Comparison of ENCODE assay signal across 1 cellular context in genomic region chr2:73828818-73829570, GRCh38.
TF ChIP-seq lines count a peak whose summit lies in the region.

STAMBP (plus strand) TSS chr2:73828961; CDS start chr2:73830857, 1,896 bp downstream.

TF ChIP-seq in HepG2, 621 proteins besides CTCF, POLR2A, EP300 and RAD21 (continued from another document and continues in another):
- 0 out of 2 replicates have a peak, but pooled peaks have one; percentile 15 for TF ChIP-seq NCOA2 (CRISPR knock-in tag; IDR thresholded peaks at IDR 0.05)
- 0 out of 2 replicates have a peak, but pooled peaks have one; percentile 25 for TF ChIP-seq ZNF800 (CRISPR knock-in tag; IDR thresholded peaks at IDR 0.05)
- no peak for TF ChIP-seq ZNF83 (CRISPR knock-in tag; IDR thresholded peaks at IDR 0.05; ENCODE audit: borderline replicate concordance)
- TF ChIP-seq SOX6 (IDR thresholded peaks at IDR 0.05), result no peak
- peak; percentile 41; the same call in 1 of the 2 replicates for TF ChIP-seq SOX6 (CRISPR knock-in tag; IDR thresholded peaks at IDR 0.05)
- 0 out of 2 replicates have a peak, but pooled peaks have one; percentile 20 for TF ChIP-seq ZNF629 (CRISPR knock-in tag; conservative IDR thresholded peaks at IDR 0.05)
- no peak for TF ChIP-seq NFRKB (IDR thresholded peaks at IDR 0.05)
- peak; percentile 97 for TF ChIP-seq ZBTB7A (CRISPR knock-in tag; IDR thresholded peaks at IDR 0.05)
- TF ChIP-seq KLF9 (CRISPR knock-in tag; IDR thresholded peaks at IDR 0.05; ENCODE audit: low read depth), result no peak
- TF ChIP-seq NFIC (IDR thresholded peaks at IDR 0.05; ENCODE audit: low read length), result no peak
- TF ChIP-seq ZFP36 (IDR thresholded peaks at IDR 0.05; ENCODE audit: borderline replicate concordance, low read depth, low read length, partially characterized antibody), result no peak
- peak; percentile 84; the same call in 1 of the 2 replicates for TF ChIP-seq HMGXB3 (CRISPR knock-in tag; IDR thresholded peaks at IDR 0.05; ENCODE audit: borderline replicate concordance)
- TF ChIP-seq SIN3B (IDR thresholded peaks at IDR 0.05; ENCODE audit: low read length), result no peak; the same call in 1 of the 2 replicates
- TF ChIP-seq MAZ (IDR thresholded peaks at IDR 0.05; ENCODE audit: borderline replicate concordance, low read depth, low read length), result no peak; the same call in 1 of the 2 replicates
- TF ChIP-seq MAZ (CRISPR knock-in tag; IDR thresholded peaks at IDR 0.05; ENCODE audit: low read depth), result peak; percentile 72; the same call in 1 of the 2 replicates
- TF ChIP-seq PAX8 (CRISPR knock-in tag; IDR thresholded peaks at IDR 0.05; ENCODE audit: borderline replicate concordance), result no peak
- TF ChIP-seq ZNF572 (CRISPR knock-in tag; IDR thresholded peaks at IDR 0.05), result peak; percentile 86; the same call in 1 of the 2 replicates
- peak; percentile 91 for TF ChIP-seq RBFOX2 (IDR thresholded peaks at IDR 0.05; ENCODE audit: low read depth, low read length)
- peak; percentile 88 for TF ChIP-seq POLR2AphosphoS5 (IDR thresholded peaks at IDR 0.05; ENCODE audit: low read depth, low read length)
- TF ChIP-seq MATR3 (CRISPR knock-in tag; IDR thresholded peaks at IDR 0.05), result no peak
- TF ChIP-seq JUNB (CRISPR knock-in tag; IDR thresholded peaks at IDR 0.05; ENCODE audit: borderline replicate concordance), result no peak
- no peak for TF ChIP-seq ZSCAN25 (CRISPR knock-in tag; IDR thresholded peaks at IDR 0.05)
- TF ChIP-seq HMGXB4 (CRISPR knock-in tag; IDR thresholded peaks at IDR 0.05; ENCODE audit: borderline replicate concordance in 1 of 2, low read depth in 1 of 2), result peak; percentile 73 to 81; a peak in 3 of 4 replicates
- no peak for TF ChIP-seq CCAR2 (optimal IDR thresholded peaks at IDR 0.05; ENCODE audit: low read depth, low read length)
- TF ChIP-seq ZSCAN21 (CRISPR knock-in tag; IDR thresholded peaks at IDR 0.05; ENCODE audit: borderline replicate concordance), result no peak
- TF ChIP-seq ZNF343 (CRISPR knock-in tag; IDR thresholded peaks at IDR 0.05), result no peak
- 0 out of 2 replicates have a peak, but pooled peaks have one; percentile 35 for TF ChIP-seq ZNF337 (CRISPR knock-in tag; IDR thresholded peaks at IDR 0.05; ENCODE audit: borderline replicate concordance, low read depth)
- TF ChIP-seq DPF2 (CRISPR knock-in tag; IDR thresholded peaks at IDR 0.05; ENCODE audit: borderline replicate concordance, low read depth), result no peak
- TF ChIP-seq ZNF431 (CRISPR knock-in tag; IDR thresholded peaks at IDR 0.05; ENCODE audit: borderline replicate concordance, low read depth), result no peak
- TF ChIP-seq CBX2 (IDR thresholded peaks at IDR 0.05; ENCODE audit: low read depth, low read length), result no peak
- TF ChIP-seq CBX2 (CRISPR knock-in tag; IDR thresholded peaks at IDR 0.05; ENCODE audit: low read depth), result no peak
- peak; percentile 78 for TF ChIP-seq SNAPC2 (CRISPR knock-in tag; IDR thresholded peaks at IDR 0.05)
- peak; percentile 90 for TF ChIP-seq SALL2 (CRISPR knock-in tag; IDR thresholded peaks at IDR 0.05)
- TF ChIP-seq YEATS4 (CRISPR knock-in tag; IDR thresholded peaks at IDR 0.05; ENCODE audit: borderline replicate concordance), result peak; percentile 93
- TF ChIP-seq KDM5B (CRISPR knock-in tag; IDR thresholded peaks at IDR 0.05; ENCODE audit: borderline replicate concordance), result peak; percentile 95
- peak; percentile 71; the same call in 1 of the 2 replicates for TF ChIP-seq HOXA5 (CRISPR knock-in tag; IDR thresholded peaks at IDR 0.05)
- peak; percentile 94 for TF ChIP-seq ZFX (CRISPR knock-in tag; IDR thresholded peaks at IDR 0.05; ENCODE audit: low read depth)
- TF ChIP-seq ZFP36L1 (CRISPR knock-in tag; IDR thresholded peaks at IDR 0.05), result no peak
- TF ChIP-seq ZNF543 (CRISPR knock-in tag; IDR thresholded peaks at IDR 0.05), result 0 out of 2 replicates have a peak, but pooled peaks have one; percentile 73
- TF ChIP-seq ZNF839 (CRISPR knock-in tag; IDR thresholded peaks at IDR 0.05; ENCODE audit: borderline replicate concordance), result no peak
- no peak; the same call in 1 of the 2 replicates for TF ChIP-seq ZBTB39 (CRISPR knock-in tag; IDR thresholded peaks at IDR 0.05)
- TF ChIP-seq GATA4 (IDR thresholded peaks at IDR 0.05; ENCODE audit: borderline replicate concordance, low read depth), result peak; percentile 34; the same call in 1 of the 2 replicates
- no peak for TF ChIP-seq ZNF333 (CRISPR knock-in tag; IDR thresholded peaks at IDR 0.05; ENCODE audit: borderline replicate concordance)
- TF ChIP-seq RBM39 (IDR thresholded peaks at IDR 0.05; ENCODE audit: low read depth, low read length, poor library complexity, severe bottlenecking), result peak; percentile 87
- TF ChIP-seq ZBTB1 (CRISPR knock-in tag; IDR thresholded peaks at IDR 0.05; ENCODE audit: borderline replicate concordance), result no peak
- TF ChIP-seq NKX3-1 (CRISPR knock-in tag; IDR thresholded peaks at IDR 0.05), result peak; percentile 60; the same call in 1 of the 2 replicates
- TF ChIP-seq PHF5A (CRISPR knock-in tag; IDR thresholded peaks at IDR 0.05; ENCODE audit: low read depth, unreplicated experiment), result no peak
- peak; percentile 62; the same call in 1 of the 2 replicates for TF ChIP-seq MIXL1 (CRISPR knock-in tag; IDR thresholded peaks at IDR 0.05)
- 0 out of 2 replicates have a peak, but pooled peaks have one; percentile 9 for TF ChIP-seq ZNF770 (CRISPR knock-in tag; IDR thresholded peaks at IDR 0.05)
- TF ChIP-seq ZNF749 (CRISPR knock-in tag; IDR thresholded peaks at IDR 0.05; ENCODE audit: borderline replicate concordance), result no peak; the same call in 1 of the 2 replicates
- TF ChIP-seq ZNF281 (CRISPR knock-in tag; IDR thresholded peaks at IDR 0.05; ENCODE audit: borderline replicate concordance), result no peak
